In the genomic region with DNA sequence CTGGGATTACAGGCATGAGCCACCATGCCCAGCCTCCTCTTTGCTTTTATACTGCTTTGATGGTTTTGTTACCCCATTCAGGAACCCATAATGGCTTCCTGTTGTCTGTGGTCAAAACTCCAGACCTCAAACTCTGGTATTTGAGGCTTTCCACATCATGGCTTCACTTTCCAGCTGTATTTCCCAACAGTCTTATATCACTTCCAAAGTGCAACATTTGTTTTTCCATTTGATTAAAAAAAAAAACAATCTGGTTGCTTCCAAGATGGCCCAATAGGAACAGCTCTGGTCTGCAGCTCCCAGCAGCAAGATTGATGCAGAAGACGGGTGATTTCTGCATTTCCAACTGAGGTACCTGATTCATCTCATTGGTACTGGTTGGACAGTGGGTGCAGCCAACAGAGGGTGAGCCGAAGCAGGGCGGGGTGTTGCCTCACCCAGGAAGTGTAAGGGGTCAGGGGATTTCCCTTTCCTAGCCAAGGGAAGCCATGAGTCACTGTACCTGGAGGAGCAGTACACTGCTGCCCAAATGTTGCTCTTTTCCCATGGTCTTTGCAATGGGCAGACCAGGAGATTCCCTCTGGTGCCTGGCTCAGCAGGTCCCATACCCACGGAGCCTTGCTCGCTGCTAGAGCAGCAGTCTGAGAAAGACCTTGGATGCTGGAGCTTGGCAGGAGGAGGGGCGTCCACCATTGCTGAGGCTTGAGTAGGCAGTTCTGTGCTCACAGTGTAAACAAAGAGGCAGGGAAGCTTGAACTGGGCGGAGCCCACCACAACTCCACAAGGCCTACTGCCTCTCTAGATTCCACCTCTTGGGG, we compare ENCODE assay signal across 11 cellular contexts.
DNase-seq lines count a peak whose midpoint lies in the region; ATAC-seq and TF ChIP-seq lines count a peak whose summit lies in the region.
"Had no signal": no experiment of that assay in that cellular context is flagged by ENCODE, and none has a peak within 500 bp of the region (broad histone marks: within the 10 kb centered on the region; RNA-seq: fewer than 3 reads in every experiment).

No MANE protein-coding gene starts in this region.

- no peaks in the 10 kb centered on the region for H3K27me3 ChIP-seq in PC-3 (ENCODE audit: low read length)
- no peaks in the 10 kb centered on the region for H3K27me3 ChIP-seq in heart left ventricle
- H3K27me3 ChIP-seq: SJCRH30, testis had no signal

- ATAC-seq in PC-3 = peak; percentile 64
- ATAC-seq in heart left ventricle = no peak
- ATAC-seq in HG02981 (IDR thresholded peaks at IDR 0.05; ENCODE audit: unreplicated experiment) = no peak
- ATAC-seq: lower lobe of right lung had no signal

- no peak overlapping the region for H3K9ac ChIP-seq in PC-3 (ENCODE audit: low read length)

- H3K9me3 ChIP-seq in PC-3 (ENCODE audit: low read length) (no peaks in the 10 kb centered on the region), heart left ventricle (peaks cover 0 to 5% (median 0%) of the 10 kb centered on the region in 12 donors)
- H3K9me3 ChIP-seq: lower lobe of right lung, SJCRH30, testis had no signal

- POLR2A ChIA-PET in PC-3 (lab: Charles Lee; ENCODE audit: unreplicated experiment) = no interaction called here

- no peaks in the 10 kb centered on the region for H3K79me2 ChIP-seq in PC-3 (ENCODE audit: low read length)

- H3F3A ChIP-seq in PC-3 (ENCODE audit: low read length, unreplicated experiment) = no peaks in the 10 kb centered on the region

- no peak for TF ChIP-seq POLR2A in heart left ventricle (IDR thresholded peaks at IDR 0.05)

- CTCF ChIA-PET in PC-3 (lab: Charles Lee) = no interaction called here

- DNase-seq in H4 (ENCODE audit: low spot score) (peak; percentile 6), PC-3 (peak; percentile 56), astrocyte of the hippocampus (ENCODE audit: low read depth, low spot score) (peak; percentile 29), heart left ventricle (no peak), HPDE6-E6E7 (ENCODE audit: extremely low spot score) (no peak)
- peak; percentile 61 for DNase-seq in stimulated activated CD4-positive, alpha-beta T cell treated with anti-CD3 and anti-CD28 coated beads, Interleukin-15, amount 100 ng/mL, for 24 hours
- DNase-seq: lower lobe of right lung, NCI-H1930, SJCRH30, testis had no signal

- H3K36me3 ChIP-seq in PC-3 (ENCODE audit: low read depth, low read length) = no peaks in the 10 kb centered on the region
- H3K36me3 ChIP-seq in heart left ventricle = no peaks in the 10 kb centered on the region
- H3K36me3 ChIP-seq: lower lobe of right lung, SJCRH30 had no signal

- BruUV-seq in PC-3 (replicated peaks; lab: Mats Ljungman, UMichigan) = no TSS peak

- no peak overlapping the region for H3K4me2 ChIP-seq in PC-3 (ENCODE audit: low read length)

- intact Hi-C loops in PC-3 (cut with micrococcal nuclease) = no loop called here
- intact Hi-C loops in heart left ventricle (cut with DNase I) = no loop called here

- no peaks in the 10 kb centered on the region for H4K20me1 ChIP-seq in PC-3 (ENCODE audit: low read length)

- no peak overlapping the region for H2AFZ ChIP-seq in PC-3 (ENCODE audit: low read length)

- H3K27ac ChIP-seq in PC-3 (ENCODE audit: low read length) (peak overlapping the region; percentile 58), heart left ventricle (no peak overlapping the region)
- H3K27ac ChIP-seq: lower lobe of right lung, SJCRH30, testis had no signal

- no peak overlapping the region for H3K4me3 ChIP-seq in PC-3 (ENCODE audit: low read length)
- no peak overlapping the region for H3K4me3 ChIP-seq in heart left ventricle
- H3K4me3 ChIP-seq: lower lobe of right lung, SJCRH30, testis had no signal

- no peaks in the 10 kb centered on the region for H3K9me2 ChIP-seq in PC-3 (replicated peaks; ENCODE audit: low read length)

- H3K4me1 ChIP-seq in PC-3 (ENCODE audit: insufficient read depth, low read length) (peaks cover 7% of the 10 kb centered on the region; the same call in 1 of the 2 replicates), heart left ventricle (no peaks in the 10 kb centered on the region)
- H3K4me1 ChIP-seq: lower lobe of right lung, testis had no signal

- WGBS in heart left ventricle, 4 donors = 44 to 73% (median 48%) methylated on average over 7 of the region's 7 CpGs

- TF ChIP-seq CTCF in PC-3 (conservative IDR thresholded peaks at IDR 0.05; ENCODE audit: low read depth, low read length) = no peak
- TF ChIP-seq CTCF in heart left ventricle (IDR thresholded peaks at IDR 0.05) = no peak

Comparison
In these comparisons a context has a peak if more than half of its experiments do, and no peak if none do; other contexts are left out.
1. DNase-seq: peak in H4 (single experiment), PC-3 (single experiment), astrocyte of the hippocampus (single experiment) and stimulated activated CD4-positive, alpha-beta T cell treated with anti-CD3 and anti-CD28 coated beads, Interleukin-15, amount 100 ng/mL, for 24 hours (single experiment); none in heart left ventricle (0 of 5) and HPDE6-E6E7 (single experiment).